1 cellular context compared by ENCODE assay signal in genomic region chr2:191864623-191865521, GRCh38.
A peak's percentile ranks its signal among the peaks of the same experiment; 100 is the strongest.
TF ChIP-seq lines count a peak whose summit lies in the region.

No MANE protein-coding gene starts in this region.

TF ChIP-seq in HepG2, 621 proteins besides CTCF, POLR2A, EP300 and RAD21 (continued from another document):
- peak; percentile 45; the same call in 1 of the 2 replicates for TF ChIP-seq FOSL2 (CRISPR knock-in tag; IDR thresholded peaks at IDR 0.05)
- TF ChIP-seq ZZZ3 (CRISPR knock-in tag; IDR thresholded peaks at IDR 0.05; ENCODE audit: borderline replicate concordance) = no peak
- TF ChIP-seq PPARG (CRISPR knock-in tag; conservative IDR thresholded peaks at IDR 0.05) = no peak
- TF ChIP-seq CEBPB (IDR thresholded peaks at IDR 0.05; ENCODE audit: borderline replicate concordance, low read depth, low read length) = peak; percentile 92
- TF ChIP-seq SOX13 (IDR thresholded peaks at IDR 0.05) = 0 out of 2 replicates have a peak, but pooled peaks have one; percentile 45
- TF ChIP-seq SOX13 (CRISPR knock-in tag; conservative IDR thresholded peaks at IDR 0.05 in 1 of 2, IDR thresholded peaks at IDR 0.05 in 1 of 2) = peak in 1 of 2 experiments; percentile 72; a peak in 2 of 4 replicates
- peak; percentile 69; the same call in 1 of the 2 replicates for TF ChIP-seq ZNF280D (CRISPR knock-in tag; IDR thresholded peaks at IDR 0.05)
- peak; percentile 61 for TF ChIP-seq GATAD2A (CRISPR knock-in tag; IDR thresholded peaks at IDR 0.05)
- TF ChIP-seq, protein P1, sequence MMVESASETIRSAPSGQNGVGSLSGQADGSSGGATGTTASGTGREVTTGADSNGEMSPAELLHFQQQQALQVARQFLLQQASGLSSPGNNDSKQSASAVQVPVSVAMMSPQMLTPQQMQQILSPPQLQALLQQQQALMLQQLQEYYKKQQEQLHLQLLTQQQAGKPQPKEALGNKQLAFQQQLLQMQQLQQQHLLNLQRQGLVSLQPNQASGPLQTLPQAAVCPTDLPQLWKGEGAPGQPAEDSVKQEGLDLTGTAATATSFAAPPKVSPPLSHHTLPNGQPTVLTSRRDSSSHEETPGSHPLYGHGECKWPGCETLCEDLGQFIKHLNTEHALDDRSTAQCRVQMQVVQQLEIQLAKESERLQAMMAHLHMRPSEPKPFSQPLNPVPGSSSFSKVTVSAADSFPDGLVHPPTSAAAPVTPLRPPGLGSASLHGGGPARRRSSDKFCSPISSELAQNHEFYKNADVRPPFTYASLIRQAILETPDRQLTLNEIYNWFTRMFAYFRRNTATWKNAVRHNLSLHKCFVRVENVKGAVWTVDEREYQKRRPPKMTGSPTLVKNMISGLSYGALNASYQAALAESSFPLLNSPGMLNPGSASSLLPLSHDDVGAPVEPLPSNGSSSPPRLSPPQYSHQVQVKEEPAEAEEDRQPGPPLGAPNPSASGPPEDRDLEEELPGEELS (CRISPR knock-in tag; IDR thresholded peaks at IDR 0.05) = peak; percentile 78
- TF ChIP-seq ZSCAN12 (CRISPR knock-in tag; IDR thresholded peaks at IDR 0.05) = no peak
- TF ChIP-seq NFATC3 (CRISPR knock-in tag; IDR thresholded peaks at IDR 0.05) = no peak
- TF ChIP-seq ZNF333 (CRISPR knock-in tag; IDR thresholded peaks at IDR 0.05; ENCODE audit: borderline replicate concordance) = no peak
- no peak for TF ChIP-seq ZSCAN21 (CRISPR knock-in tag; IDR thresholded peaks at IDR 0.05; ENCODE audit: borderline replicate concordance)
- TF ChIP-seq TEAD3 (CRISPR knock-in tag; optimal IDR thresholded peaks at IDR 0.05; ENCODE audit: borderline replicate concordance) = peak; percentile 46
- TF ChIP-seq TARDBP (CRISPR knock-in tag; IDR thresholded peaks at IDR 0.05) = 0 out of 2 replicates have a peak, but pooled peaks have one; percentile 27
- TF ChIP-seq ZNF180 (CRISPR knock-in tag; IDR thresholded peaks at IDR 0.05; ENCODE audit: borderline replicate concordance, low read depth) = no peak
- TF ChIP-seq, protein P2, sequence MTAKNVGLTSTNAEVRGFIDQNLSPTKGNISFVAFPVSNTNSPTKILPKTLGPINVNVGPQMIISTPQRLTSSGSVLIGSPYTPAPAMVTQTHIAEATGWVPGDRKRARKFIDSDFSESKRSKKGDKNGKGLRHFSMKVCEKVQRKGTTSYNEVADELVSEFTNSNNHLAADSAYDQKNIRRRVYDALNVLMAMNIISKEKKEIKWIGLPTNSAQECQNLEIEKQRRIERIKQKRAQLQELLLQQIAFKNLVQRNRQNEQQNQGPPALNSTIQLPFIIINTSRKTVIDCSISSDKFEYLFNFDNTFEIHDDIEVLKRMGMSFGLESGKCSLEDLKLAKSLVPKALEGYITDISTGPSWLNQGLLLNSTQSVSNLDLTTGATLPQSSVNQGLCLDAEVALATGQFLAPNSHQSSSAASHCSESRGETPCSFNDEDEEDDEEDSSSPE (CRISPR knock-in tag; IDR thresholded peaks at IDR 0.05) = no peak
- TF ChIP-seq SSRP1 (CRISPR knock-in tag; IDR thresholded peaks at IDR 0.05) = no peak
- TF ChIP-seq ZNF121 (CRISPR knock-in tag; IDR thresholded peaks at IDR 0.05) = no peak
- no peak; the same call in 1 of the 2 replicates for TF ChIP-seq ZNF580 (CRISPR knock-in tag; IDR thresholded peaks at IDR 0.05; ENCODE audit: borderline replicate concordance, low read depth)
- TF ChIP-seq, protein P3, sequence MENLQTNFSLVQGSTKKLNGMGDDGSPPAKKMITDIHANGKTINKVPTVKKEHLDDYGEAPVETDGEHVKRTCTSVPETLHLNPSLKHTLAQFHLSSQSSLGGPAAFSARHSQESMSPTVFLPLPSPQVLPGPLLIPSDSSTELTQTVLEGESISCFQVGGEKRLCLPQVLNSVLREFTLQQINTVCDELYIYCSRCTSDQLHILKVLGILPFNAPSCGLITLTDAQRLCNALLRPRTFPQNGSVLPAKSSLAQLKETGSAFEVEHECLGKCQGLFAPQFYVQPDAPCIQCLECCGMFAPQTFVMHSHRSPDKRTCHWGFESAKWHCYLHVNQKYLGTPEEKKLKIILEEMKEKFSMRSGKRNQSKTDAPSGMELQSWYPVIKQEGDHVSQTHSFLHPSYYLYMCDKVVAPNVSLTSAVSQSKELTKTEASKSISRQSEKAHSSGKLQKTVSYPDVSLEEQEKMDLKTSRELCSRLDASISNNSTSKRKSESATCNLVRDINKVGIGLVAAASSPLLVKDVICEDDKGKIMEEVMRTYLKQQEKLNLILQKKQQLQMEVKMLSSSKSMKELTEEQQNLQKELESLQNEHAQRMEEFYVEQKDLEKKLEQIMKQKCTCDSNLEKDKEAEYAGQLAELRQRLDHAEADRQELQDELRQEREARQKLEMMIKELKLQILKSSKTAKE (CRISPR knock-in tag; IDR thresholded peaks at IDR 0.05; ENCODE audit: borderline replicate concordance) = no peak
